In the genomic region with DNA sequence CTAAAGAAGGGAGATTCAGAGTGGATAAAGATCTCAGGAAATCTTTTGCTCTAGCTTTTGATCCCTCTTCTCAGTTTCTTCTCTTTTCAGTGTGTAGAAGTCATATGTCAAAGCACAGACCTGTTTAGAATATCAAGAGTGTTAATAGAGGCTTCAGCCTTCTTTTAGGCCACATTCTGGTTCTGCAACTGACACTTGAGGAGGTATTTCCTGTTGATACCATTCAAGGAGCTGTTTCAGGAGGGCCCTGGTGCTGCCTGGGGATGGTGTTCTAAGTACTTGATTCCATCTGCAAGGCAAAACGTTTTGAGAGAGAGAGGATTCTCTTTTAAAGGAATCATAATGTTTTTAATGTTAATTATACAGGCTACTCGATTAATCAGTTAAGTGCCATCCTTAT, we compare ENCODE assay signal across 1 cellular context.
TF ChIP-seq lines count a peak whose summit lies in the region.

No MANE protein-coding gene starts in this region.

TF ChIP-seq in HEK293, 187 proteins besides CTCF, POLR2A, EP300 and RAD21 (continued from another document):
- TF ChIP-seq, protein P1, sequence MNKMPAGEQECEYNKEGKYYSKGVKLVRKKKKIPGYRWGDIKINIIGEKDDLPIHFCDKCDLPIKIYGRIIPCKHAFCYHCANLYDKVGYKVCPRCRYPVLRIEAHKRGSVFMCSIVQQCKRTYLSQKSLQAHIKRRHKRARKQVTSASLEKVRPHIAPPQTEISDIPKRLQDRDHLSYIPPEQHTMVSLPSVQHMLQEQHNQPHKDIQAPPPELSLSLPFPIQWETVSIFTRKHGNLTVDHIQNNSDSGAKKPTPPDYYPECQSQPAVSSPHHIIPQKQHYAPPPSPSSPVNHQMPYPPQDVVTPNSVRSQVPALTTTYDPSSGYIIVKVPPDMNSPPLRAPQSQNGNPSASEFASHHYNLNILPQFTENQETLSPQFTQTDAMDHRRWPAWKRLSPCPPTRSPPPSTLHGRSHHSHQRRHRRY (tag by site-specific recombination; IDR thresholded peaks at IDR 0.05) = no peak
- TF ChIP-seq TRIM28 (IDR thresholded peaks at IDR 0.05; ENCODE audit: borderline replicate concordance, low read length) (no peak), ZNF311 (tag by site-specific recombination; IDR thresholded peaks at IDR 0.05; ENCODE audit: borderline replicate concordance) (no peak)
- TF ChIP-seq, protein P2, sequence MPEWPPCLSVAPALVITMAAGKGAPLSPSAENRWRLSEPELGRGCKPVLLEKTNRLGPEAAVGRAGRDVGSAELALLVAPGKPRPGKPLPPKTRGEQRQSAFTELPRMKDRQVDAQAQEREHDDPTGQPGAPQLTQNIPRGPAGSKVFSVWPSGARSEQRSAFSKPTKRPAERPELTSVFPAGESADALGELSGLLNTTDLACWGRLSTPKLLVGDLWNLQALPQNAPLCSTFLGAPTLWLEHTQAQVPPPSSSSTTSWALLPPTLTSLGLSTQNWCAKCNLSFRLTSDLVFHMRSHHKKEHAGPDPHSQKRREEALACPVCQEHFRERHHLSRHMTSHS (tag by site-specific recombination; IDR thresholded peaks at IDR 0.05) = no peak
